In genomic region chr1:84146375-84147032, GRCh38 we compare ENCODE assay signal across 10 cellular contexts. TPM values are rescaled to one million over a fixed set of nuclear protein-coding genes. Genes with fewer than 3 reads are reported as not detected.
DNase-seq lines count a peak whose midpoint lies in the region; ATAC-seq and TF ChIP-seq lines count a peak whose summit lies in the region.
"Had no signal": no experiment of that assay in that cellular context is flagged by ENCODE, and none has a peak within 500 bp of the region (broad histone marks: within the 10 kb centered on the region; RNA-seq: fewer than 3 reads in every experiment).

No MANE protein-coding gene starts in this region.

- DNase-seq in left ventricle myocardium inferior = no peak
- DNase-seq in cardiac septum (ENCODE audit: low spot score) = no peak
- DNase-seq in fibroblast of pulmonary artery (ENCODE audit: low read depth) = peak; percentile 67
- DNase-seq in RPMI8226 = no peak
- DNase-seq: DMS153 had no signal

- H3K27ac ChIP-seq in left ventricle myocardium inferior (replicated peaks) = no peak overlapping the region
- H3K27ac ChIP-seq: SK-N-MC had no signal

- no peaks in the 10 kb centered on the region for H3K27me3 ChIP-seq in left ventricle myocardium inferior (ENCODE audit: low read depth)

- H3K4me3 ChIP-seq in left ventricle myocardium inferior = peak overlapping the region; percentile 1
- no peak overlapping the region for H3K4me3 ChIP-seq in fibroblast of pulmonary artery (replicated peaks; ENCODE audit: low read depth, low read length)

- intact Hi-C loops in left ventricle myocardium inferior (cut with micrococcal nuclease) (no loop called here), cardiac septum (cut with DNase I) (loop anchor here (10.0 kb wide), 1 partner anchor 608 kb away; no protein-coding TSS in a partner anchor)

- no peaks in the 10 kb centered on the region for H3K9me3 ChIP-seq in left ventricle myocardium inferior (replicated peaks)

- H3K4me1 ChIP-seq in left ventricle myocardium inferior = peaks cover 9% of the 10 kb centered on the region

- TF ChIP-seq CTCF in left ventricle myocardium inferior (IDR thresholded peaks at IDR 0.05; ENCODE audit: borderline replicate concordance) = no peak
- no peak for TF ChIP-seq CTCF in fibroblast of pulmonary artery (IDR thresholded peaks at IDR 0.05; ENCODE audit: low read length, missing control alignments)

- H3K36me3 ChIP-seq in left ventricle myocardium inferior = no peaks in the 10 kb centered on the region

- ATAC-seq in SK-N-SH treated with all-trans-retinoic acid at 6 μM for 48 hours = peak; percentile 92
- no peak for ATAC-seq in GM19397 (IDR thresholded peaks at IDR 0.05; ENCODE audit: unreplicated experiment)
- no peak for ATAC-seq in GM21619 (IDR thresholded peaks at IDR 0.05; ENCODE audit: unreplicated experiment)
- ATAC-seq in HG03025 (IDR thresholded peaks at IDR 0.05; ENCODE audit: low FRiP score, unreplicated experiment) = no peak

TF ChIP-seq in SK-N-SH treated with all-trans-retinoic acid at 6 μM for 48 hours, 23 proteins besides CTCF, POLR2A, EP300 and RAD21:
- TF ChIP-seq ZC3H10 (CRISPR knock-in tag; IDR thresholded peaks at IDR 0.05) = peak; percentile 32; the same call in 1 of the 2 replicates
- TF ChIP-seq ZNF565 (CRISPR knock-in tag; conservative IDR thresholded peaks at IDR 0.05; ENCODE audit: low read depth) = no peak
- TF ChIP-seq ZFP30 (CRISPR knock-in tag; IDR thresholded peaks at IDR 0.05) = no peak
- TF ChIP-seq GLIS3 (CRISPR knock-in tag; IDR thresholded peaks at IDR 0.05) = no peak
- TF ChIP-seq CSRNP3 (CRISPR knock-in tag; IDR thresholded peaks at IDR 0.05) = no peak
- TF ChIP-seq ISL1 (CRISPR knock-in tag; IDR thresholded peaks at IDR 0.05) = peak; percentile 85
TF ChIP-seq in SK-N-SH treated with all-trans-retinoic acid at 6 μM for 48 hours: peak in this region for 2.

RNA-seq across cellular contexts. Expression of gene PRKACB, which starts 2.4 kb away (rescaled TPM):
- 34.9 TPM for total RNA-seq in left ventricle myocardium inferior
- 41.8 TPM for total RNA-seq in cardiac septum
